ENCODE assay signal across 12 cellular contexts in the genomic region with DNA sequence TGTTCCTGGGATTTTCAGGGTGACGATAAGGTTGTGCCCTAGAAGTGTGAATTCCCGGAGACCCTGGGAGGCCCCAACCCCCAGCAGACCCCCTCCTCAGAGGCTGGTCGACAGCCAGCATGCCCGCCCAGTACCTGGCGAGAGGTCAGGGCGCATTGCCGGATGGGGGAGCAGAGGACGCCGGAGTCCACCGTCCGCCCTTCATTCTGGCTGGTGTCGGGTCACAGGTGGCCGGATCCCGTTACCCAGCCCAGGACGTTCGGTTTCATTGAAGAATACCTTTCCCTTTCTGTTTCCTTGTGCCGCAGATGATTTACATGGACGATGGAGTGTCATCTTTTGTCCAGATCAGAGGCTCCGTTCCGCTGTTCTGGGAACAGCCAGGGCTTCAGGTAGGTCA.
A peak's percentile ranks its signal among the peaks of the same experiment; 100 is the strongest.
DNase-seq lines count a peak whose midpoint lies in the region; ATAC-seq and TF ChIP-seq lines count a peak whose summit lies in the region.
"Had no signal": no experiment of that assay in that cellular context is flagged by ENCODE, and none has a peak within 500 bp of the region (broad histone marks: within the 10 kb centered on the region; RNA-seq: fewer than 3 reads in every experiment).

No MANE protein-coding gene starts in this region.

- no peak overlapping the region for H3K4me3 Mint-ChIP-seq in stimulated activated effector memory CD8-positive, alpha-beta T cell treated with anti-CD3 and anti-CD28 coated beads, Interleukin-12 subunit alpha, Interleukin-12 subunit beta, amount 100 ng/mL, for 72 hours
- no peak overlapping the region for H3K4me3 Mint-ChIP-seq in activated T-helper 17 cell treated with anti-CD3 and anti-CD28 coated beads, Interleukin-2, amount 50 U/mL, for 72 hours

- no peaks in the 10 kb centered on the region for H3K9me3 ChIP-seq in HCT116 (ENCODE audit: control insufficient read depth in 1 of 2, insufficient read depth in 1 of 2, low read depth in 1 of 2, low read length in 2 of 2)
- H3K9me3 ChIP-seq in mammary epithelial cell (replicated peaks; ENCODE audit: insufficient read depth, low read length), result no peaks in the 10 kb centered on the region

- H3K27me3 ChIP-seq in HCT116 (ENCODE audit: insufficient read depth, low read length) (no peaks in the 10 kb centered on the region), mammary epithelial cell (ENCODE audit: insufficient read depth, low read length) (no peaks in the 10 kb centered on the region)

- H2AFZ ChIP-seq in HCT116 (ENCODE audit: low read depth, low read length, poor library complexity, severe bottlenecking) (no peak overlapping the region), mammary epithelial cell (ENCODE audit: low read depth, low read length) (no peak overlapping the region)

- no peaks in the 10 kb centered on the region for H3K9me2 ChIP-seq in HCT116 (ENCODE audit: insufficient read depth)

- in situ Hi-C loops in mammary epithelial cell (cut with MboI; ENCODE audit: low sequenced_read_pairs in 2 of 2), result no loop called here

- DNase-seq in HCT116 (ENCODE audit: low read depth, low spot score) (no peak), mammary epithelial cell (no peak), left kidney (ENCODE audit: low read depth, low spot score) (peak; percentile 59), ecto neural progenitor cell (ENCODE audit: low spot score) (no peak), KG1 (lab: John Stamatoyannopoulos, UW) (no peak)
- DNase-seq in stimulated activated effector memory CD8-positive, alpha-beta T cell treated with anti-CD3 and anti-CD28 coated beads, Interleukin-12 subunit alpha, Interleukin-12 subunit beta, amount 100 ng/mL, for 72 hours (ENCODE audit: low spot score in 2 of 2), result no peak
- no peak for DNase-seq in activated CD4-positive, alpha-beta T cell treated with anti-CD3 and anti-CD28 coated beads, Interleukin-2, amount 50 U/mL, for 1 hour
- DNase-seq: AML-193; DND-41; effector CD8-positive, alpha-beta T cell; NCI-H524 had no signal

- H3K79me2 ChIP-seq in HCT116 (ENCODE audit: insufficient read depth, low read length) (no peaks in the 10 kb centered on the region; the same call in 1 of the 2 replicates), mammary epithelial cell (ENCODE audit: insufficient read depth, low read length) (peaks cover 6% of the 10 kb centered on the region)

- no peak for TF ChIP-seq CTCF in HCT116 (IDR thresholded peaks at IDR 0.05 in 2 of 3, conservative IDR thresholded peaks at IDR 0.05 in 1 of 3; ENCODE audit: borderline replicate concordance in 1 of 3, insufficient read depth in 1 of 3, low read depth in 2 of 3, low read length in 2 of 3)
- TF ChIP-seq CTCF in mammary epithelial cell (conservative IDR thresholded peaks at IDR 0.05 in 1 of 2, IDR thresholded peaks at IDR 0.05 in 1 of 2; ENCODE audit: extremely low read depth in 1 of 2, insufficient read depth in 1 of 2, low read depth in 1 of 2, low read length in 2 of 2), result no peak

- BruUV-seq in HCT116 (replicated peaks; lab: Mats Ljungman, UMichigan) (no TSS peak), mammary epithelial cell (replicated peaks; lab: Mats Ljungman, UMichigan) (no TSS peak)

- intact Hi-C loops in HCT116 (cut with micrococcal nuclease) (no loop called here), mammary epithelial cell (cut with micrococcal nuclease) (loop anchor here (2.0 kb wide), 2 partner anchors 14 to 26 kb away; no protein-coding TSS in a partner anchor)

- H3K36me3 ChIP-seq in HCT116 (ENCODE audit: control insufficient read depth in 1 of 2, insufficient read depth in 2 of 2, low read length in 2 of 2) (no peaks in the 10 kb centered on the region), mammary epithelial cell (ENCODE audit: insufficient read depth, low read length) (no peaks in the 10 kb centered on the region)

- dilution Hi-C loops in mammary epithelial cell (cut with HindIII; ENCODE audit: low sequenced_read_pairs), result no loop called here

- POLR2A ChIA-PET in HCT116 (lab: Charles Lee), result interaction anchor here (1.1 to 1.3 kb wide), 3 partner anchors 13 to 26 kb away, joined by 3 to 4 read pairs (median 3); no protein-coding TSS in a partner anchor

- no peak for ATAC-seq in HCT116
- ATAC-seq in stimulated activated effector memory CD8-positive, alpha-beta T cell treated with anti-CD3 and anti-CD28 coated beads, Interleukin-12 subunit alpha, Interleukin-12 subunit beta, amount 100 ng/mL, for 72 hours, result no peak
- no peak for ATAC-seq in activated T-helper 17 cell treated with anti-CD3 and anti-CD28 coated beads, Interleukin-2, amount 50 U/mL, for 72 hours (replicated peaks)

- H3K4me1 Mint-ChIP-seq in stimulated activated effector memory CD8-positive, alpha-beta T cell treated with anti-CD3 and anti-CD28 coated beads, Interleukin-12 subunit alpha, Interleukin-12 subunit beta, amount 100 ng/mL, for 72 hours, result peaks cover 65% of the 10 kb centered on the region
- peaks cover 36% of the 10 kb centered on the region for H3K4me1 Mint-ChIP-seq in activated T-helper 17 cell treated with anti-CD3 and anti-CD28 coated beads, Interleukin-2, amount 50 U/mL, for 72 hours

- no peak for TF ChIP-seq POLR2A in HCT116 (IDR thresholded peaks at IDR 0.05; ENCODE audit: borderline replicate concordance, extremely low read depth, insufficient read depth, insufficient read length)

- H3K27ac Mint-ChIP-seq in stimulated activated effector memory CD8-positive, alpha-beta T cell treated with anti-CD3 and anti-CD28 coated beads, Interleukin-12 subunit alpha, Interleukin-12 subunit beta, amount 100 ng/mL, for 72 hours, result peak overlapping the region; percentile 48
- H3K27ac Mint-ChIP-seq in activated T-helper 17 cell treated with anti-CD3 and anti-CD28 coated beads, Interleukin-2, amount 50 U/mL, for 72 hours, result no peak overlapping the region

- CTCF ChIA-PET in HCT116 (lab: Charles Lee), result interaction anchor here (1.3 kb wide), 1 partner anchor 17 kb away, joined by 5 read pairs; no protein-coding TSS in a partner anchor
- CTCF ChIA-PET in mammary epithelial cell (lab: Charles Lee; ENCODE audit: low non-redundant PET), result no interaction called here

- no peak for TF ChIP-seq RAD21 in HCT116 (IDR thresholded peaks at IDR 0.05; ENCODE audit: low read depth)

- peak overlapping the region; percentile 80 for H3K4me2 ChIP-seq in HCT116 (ENCODE audit: low read length)
- peak overlapping the region; percentile 70 for H3K4me2 ChIP-seq in mammary epithelial cell (ENCODE audit: insufficient read depth, low read depth, low read length)

- 0 out of 4 replicates have a peak overlapping the region, but pooled peaks of 1 of the 2 experiments have one; percentile 24 for H3K4me3 ChIP-seq in HCT116 (replicated peaks in 1 of 2; ENCODE audit: low read depth in 1 of 2, low read length in 2 of 2)
- H3K4me3 ChIP-seq in mammary epithelial cell (replicated peaks in 1 of 3; ENCODE audit: insufficient read depth in 1 of 3, low read depth in 2 of 3, low read length in 3 of 3), result no peak overlapping the region

- WGBS in mammary epithelial cell (ENCODE audit: low coverage, missing lambda C conversion rate), result 75% methylated on average over 8 of the region's 20 CpGs

- RAD21 ChIA-PET in HCT116 (lab: Charles Lee; ENCODE audit: low non-redundant PET in 1 of 2, low total read pairs in 2 of 2, uncharacterized antibody in 2 of 2, unreplicated experiment in 2 of 2), result interaction anchor here in 1 of 2 experiments (0.7 kb wide), 1 partner anchor 30 kb away, joined by 3 read pairs; no protein-coding TSS in a partner anchor

- peaks cover 84 to 98% of the 10 kb centered on the region in 2 experiments for H3K4me1 ChIP-seq in HCT116 (ENCODE audit: control insufficient read depth in 1 of 2, insufficient read depth in 2 of 2, low read length in 2 of 2)
- peaks cover 54% of the 10 kb centered on the region for H3K4me1 ChIP-seq in mammary epithelial cell (ENCODE audit: insufficient read depth, low read length)

- peaks cover 41% of the 10 kb centered on the region for H3K36me3 Mint-ChIP-seq in stimulated activated effector memory CD8-positive, alpha-beta T cell treated with anti-CD3 and anti-CD28 coated beads, Interleukin-12 subunit alpha, Interleukin-12 subunit beta, amount 100 ng/mL, for 72 hours
- peaks cover 66% of the 10 kb centered on the region for H3K36me3 Mint-ChIP-seq in activated T-helper 17 cell treated with anti-CD3 and anti-CD28 coated beads, Interleukin-2, amount 50 U/mL, for 72 hours (ENCODE audit: low read depth)

- H3K9ac ChIP-seq in HCT116 (ENCODE audit: low read length) (peak overlapping the region; percentile 41), mammary epithelial cell (ENCODE audit: insufficient read depth, low read length) (no peak overlapping the region)

- H4K20me1 ChIP-seq in HCT116 (ENCODE audit: insufficient read depth) (no peaks in the 10 kb centered on the region), mammary epithelial cell (ENCODE audit: insufficient read depth, low read length) (no peaks in the 10 kb centered on the region)

- H3K27me3 Mint-ChIP-seq in activated T-helper 17 cell treated with anti-CD3 and anti-CD28 coated beads, Interleukin-2, amount 50 U/mL, for 72 hours, result no peaks in the 10 kb centered on the region

- H3K27ac ChIP-seq in HCT116 (ENCODE audit: low read depth, low read length) (peak overlapping the region; percentile 87), mammary epithelial cell (ENCODE audit: insufficient read depth, low read depth, low read length) (no peak overlapping the region)

- H3K9me3 Mint-ChIP-seq in stimulated activated effector memory CD8-positive, alpha-beta T cell treated with anti-CD3 and anti-CD28 coated beads, Interleukin-12 subunit alpha, Interleukin-12 subunit beta, amount 100 ng/mL, for 72 hours, result no peaks in the 10 kb centered on the region
- H3K9me3 Mint-ChIP-seq in activated T-helper 17 cell treated with anti-CD3 and anti-CD28 coated beads, Interleukin-2, amount 50 U/mL, for 72 hours, result no peaks in the 10 kb centered on the region

TF ChIP-seq in HCT116, 20 proteins besides CTCF, POLR2A, EP300 and RAD21:
- TF ChIP-seq SRF (IDR thresholded peaks at IDR 0.05; ENCODE audit: low read depth) (no peak), FOSL1 (IDR thresholded peaks at IDR 0.05; ENCODE audit: low read depth) (no peak)
TF ChIP-seq in HCT116: peak in this region for 0.
